Comparison of ENCODE assay signal across 16 cellular contexts in genomic region chr11:47778878-47779483, GRCh38. TPM values are rescaled to one million over a fixed set of nuclear protein-coding genes. Genes with fewer than 3 reads are reported as not detected.
DNase-seq lines count a peak whose midpoint lies in the region; ATAC-seq and TF ChIP-seq lines count a peak whose summit lies in the region.
"Had no signal": no experiment of that assay in that cellular context is flagged by ENCODE, and none has a peak within 500 bp of the region (broad histone marks: within the 10 kb centered on the region; RNA-seq: fewer than 3 reads in every experiment).

No MANE protein-coding gene starts in this region.

- intact Hi-C loops in Right ventricle myocardium inferior (cut with DNase I) (no loop called here), cardiac septum (cut with DNase I) (no loop called here), left ventricle myocardium inferior (cut with micrococcal nuclease) (no loop called here)

- H3K4me3 Mint-ChIP-seq in nephron progenitor cell, result no peak overlapping the region
- H3K4me3 Mint-ChIP-seq: B cell; CD4-positive, alpha-beta T cell; H9 had no signal

- peaks cover 63% of the 10 kb centered on the region for H3K36me3 Mint-ChIP-seq in nephron progenitor cell (ENCODE audit: low read depth)

- peaks cover 5% of the 10 kb centered on the region for H3K4me1 Mint-ChIP-seq in nephron progenitor cell
- H3K4me1 Mint-ChIP-seq: B cell, H9 had no signal

- H3K27me3 ChIP-seq in left ventricle myocardium inferior (ENCODE audit: low read depth), result no peaks in the 10 kb centered on the region

- TF ChIP-seq CTCF in left ventricle myocardium inferior (IDR thresholded peaks at IDR 0.05; ENCODE audit: borderline replicate concordance) (no peak), nephron progenitor cell (IDR thresholded peaks at IDR 0.05) (no peak)

- no peaks in the 10 kb centered on the region for H3K9me3 ChIP-seq in left ventricle myocardium inferior (replicated peaks)

- H3K4me1 ChIP-seq in left ventricle myocardium inferior, result peaks cover 43% of the 10 kb centered on the region

- ATAC-seq in Right ventricle myocardium inferior (peak; percentile 67), HG03135 (IDR thresholded peaks at IDR 0.05; ENCODE audit: unreplicated experiment) (no peak), GM18520 (IDR thresholded peaks at IDR 0.05; ENCODE audit: unreplicated experiment) (no peak)
- ATAC-seq: GM12878 had no signal

- H3K27ac ChIP-seq in left ventricle myocardium inferior (replicated peaks), result peak overlapping the region; percentile 81

- peaks cover 6% of the 10 kb centered on the region for H3K27me3 Mint-ChIP-seq in nephron progenitor cell (ENCODE audit: low read depth, poor library complexity)
- H3K27me3 Mint-ChIP-seq: B cell; CD4-positive, alpha-beta T cell had no signal

- H3K9me3 Mint-ChIP-seq in nephron progenitor cell, result no peaks in the 10 kb centered on the region
- H3K9me3 Mint-ChIP-seq: CD4-positive, alpha-beta T cell; H9 had no signal

- peaks cover 80% of the 10 kb centered on the region for H3K36me3 ChIP-seq in left ventricle myocardium inferior

- H3K27ac Mint-ChIP-seq in nephron progenitor cell, result peak overlapping the region; percentile 54
- H3K27ac Mint-ChIP-seq: B cell; CD4-positive, alpha-beta T cell; H9 had no signal

- H3K4me3 ChIP-seq in left ventricle myocardium inferior, result no peak overlapping the region
- H3K4me3 ChIP-seq: GM12878 had no signal

- DNase-seq in Right ventricle myocardium inferior (ENCODE audit: missing footprints) (no peak), cardiac septum (ENCODE audit: low spot score) (no peak), left ventricle myocardium inferior (no peak), nephron progenitor cell (no peak), A172 (ENCODE audit: low spot score) (no peak)
- DNase-seq: C1 segment of cervical spinal cord; Calu3; CD4-positive, alpha-beta T cell; DMS79; GOT3; H9; IMR-90 had no signal

RNA-seq across cellular contexts. Expression of gene FNBP4, which starts 11.8 kb away (rescaled TPM):
- total RNA-seq in Right ventricle myocardium inferior (36.5 TPM), cardiac septum (41.7 TPM), left ventricle myocardium inferior (39.0 TPM)
- 32.9 and 33.4 TPM in 2 replicates for total RNA-seq in A172 (2014; rRNA removed; shearing (Covaris generic))
